In the genomic region with DNA sequence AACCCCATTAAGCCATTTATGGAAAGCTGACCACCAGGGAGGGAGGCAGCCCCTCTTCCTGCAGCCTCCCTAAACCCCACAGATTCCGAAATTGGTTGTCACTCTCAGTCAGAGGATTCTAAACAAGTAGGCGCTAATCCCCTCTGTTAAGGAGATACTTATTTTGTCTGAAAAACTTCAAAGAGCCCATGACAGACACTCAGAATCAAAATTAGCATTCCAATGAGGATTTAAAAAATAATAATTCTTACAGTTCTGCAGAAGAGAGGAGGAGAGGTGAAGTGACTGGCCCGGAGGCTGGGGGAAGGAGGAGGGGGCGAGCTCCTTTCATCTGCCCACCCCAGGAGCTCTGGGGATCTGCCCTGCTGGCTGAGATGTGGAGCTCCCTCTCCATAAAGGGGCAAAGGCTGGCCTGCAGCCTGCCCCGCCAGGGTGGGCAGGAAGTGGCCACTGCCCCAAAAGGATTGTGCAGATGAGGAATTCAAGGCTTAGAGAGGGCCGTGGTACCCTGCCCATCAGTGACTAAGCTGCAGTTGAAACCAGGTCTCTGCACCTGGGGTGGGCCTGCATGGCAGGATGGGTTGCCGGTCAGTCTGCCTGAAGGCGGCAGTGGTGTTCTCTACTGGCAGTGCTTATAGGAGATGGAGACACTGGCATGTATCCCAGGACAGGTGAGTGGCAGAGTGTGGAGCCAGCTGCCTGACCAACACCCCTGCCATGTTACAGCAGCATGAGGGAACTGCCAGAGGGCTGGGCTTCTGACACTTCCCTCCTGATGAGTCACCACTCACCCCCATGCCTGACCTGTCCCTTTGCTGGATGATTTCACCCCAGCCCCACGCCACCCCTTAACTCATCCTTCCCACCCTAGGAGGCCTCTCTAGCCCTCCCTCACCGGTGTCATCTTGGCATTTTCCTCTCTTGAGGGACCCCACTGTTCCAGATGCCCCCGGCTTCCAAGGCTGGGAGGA, we compare ENCODE assay signal across 1 cellular context.
TF ChIP-seq lines count a peak whose summit lies in the region.

No MANE protein-coding gene starts in this region.

TF ChIP-seq in WTC11, 78 proteins besides CTCF, POLR2A, EP300 and RAD21 (continued from another document):
- TF ChIP-seq PRDM15 (CRISPR knock-in tag; IDR thresholded peaks at IDR 0.05): no peak
- no peak for TF ChIP-seq AFF4 (CRISPR knock-in tag; IDR thresholded peaks at IDR 0.05; ENCODE audit: borderline replicate concordance)
- TF ChIP-seq, protein P1, sequence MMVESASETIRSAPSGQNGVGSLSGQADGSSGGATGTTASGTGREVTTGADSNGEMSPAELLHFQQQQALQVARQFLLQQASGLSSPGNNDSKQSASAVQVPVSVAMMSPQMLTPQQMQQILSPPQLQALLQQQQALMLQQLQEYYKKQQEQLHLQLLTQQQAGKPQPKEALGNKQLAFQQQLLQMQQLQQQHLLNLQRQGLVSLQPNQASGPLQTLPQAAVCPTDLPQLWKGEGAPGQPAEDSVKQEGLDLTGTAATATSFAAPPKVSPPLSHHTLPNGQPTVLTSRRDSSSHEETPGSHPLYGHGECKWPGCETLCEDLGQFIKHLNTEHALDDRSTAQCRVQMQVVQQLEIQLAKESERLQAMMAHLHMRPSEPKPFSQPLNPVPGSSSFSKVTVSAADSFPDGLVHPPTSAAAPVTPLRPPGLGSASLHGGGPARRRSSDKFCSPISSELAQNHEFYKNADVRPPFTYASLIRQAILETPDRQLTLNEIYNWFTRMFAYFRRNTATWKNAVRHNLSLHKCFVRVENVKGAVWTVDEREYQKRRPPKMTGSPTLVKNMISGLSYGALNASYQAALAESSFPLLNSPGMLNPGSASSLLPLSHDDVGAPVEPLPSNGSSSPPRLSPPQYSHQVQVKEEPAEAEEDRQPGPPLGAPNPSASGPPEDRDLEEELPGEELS (CRISPR knock-in tag; IDR thresholded peaks at IDR 0.05): no peak
- TF ChIP-seq NFATC4 (CRISPR knock-in tag; IDR thresholded peaks at IDR 0.05): no peak
- no peak for TF ChIP-seq RORB (CRISPR knock-in tag; IDR thresholded peaks at IDR 0.05)
